9 cellular contexts compared by ENCODE assay signal in the genomic region with DNA sequence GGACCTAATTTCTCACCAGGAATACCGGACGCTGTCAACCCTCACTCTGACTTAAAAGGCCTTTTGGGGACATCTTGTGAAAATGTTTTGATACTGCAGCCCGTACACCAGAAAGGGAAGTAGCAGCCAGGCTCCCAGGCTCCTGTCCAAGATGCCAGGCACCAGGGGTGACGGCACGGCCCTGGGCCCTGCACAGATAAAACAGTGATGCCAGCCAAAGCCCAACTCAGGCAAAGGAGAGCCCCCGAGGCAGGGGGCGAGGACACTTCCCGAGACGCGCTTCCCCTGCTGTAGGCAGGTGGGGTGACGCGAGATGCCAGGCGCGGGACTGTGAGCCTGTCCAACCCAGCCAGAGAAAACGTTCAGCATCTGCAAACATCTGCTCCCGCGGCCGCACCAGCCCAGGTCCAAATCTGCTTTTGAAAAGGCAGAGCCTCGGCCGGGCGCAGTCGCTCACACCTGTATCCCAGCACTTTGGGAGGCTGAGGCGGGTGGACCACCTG.
DNase-seq lines count a peak whose midpoint lies in the region; ATAC-seq lines count a peak whose summit lies in the region.
"Had no signal": no experiment of that assay in that cellular context is flagged by ENCODE, and none has a peak within 500 bp of the region (broad histone marks: within the 10 kb centered on the region; RNA-seq: fewer than 3 reads in every experiment).

No MANE protein-coding gene starts in this region.

- DNase-seq in DMS114 treated with DMSO at 0.1 percent for 48 hours (lab: John Stamatoyannopoulos, UW; ENCODE audit: unreplicated experiment) (peak; percentile 9), NCI-H1092 (lab: John Stamatoyannopoulos, UW) (peak; percentile 53), T47D (ENCODE audit: low read depth in 1 of 2, low spot score in 1 of 2) (peak; percentile 62 to 82), memory B cell (ENCODE audit: low spot score in 2 of 2) (no peak), 8988T (no peak)
- DNase-seq in activated CD8-positive, alpha-beta memory T cell treated with anti-CD3 and anti-CD28 coated beads, Interleukin-2, amount 50 U/mL, for 48 hours = no peak
- DNase-seq: activated naive CD8-positive, alpha-beta T cell treated with anti-CD3 and anti-CD28 coated beads, Interleukin-2, amount 10 ng/mL, durations not matched to agents 7 days and 5 days had no signal

- no peaks in the 10 kb centered on the region for H3K27me3 Mint-ChIP-seq in memory B cell
- H3K27me3 Mint-ChIP-seq: activated naive CD8-positive, alpha-beta T cell treated with anti-CD3 and anti-CD28 coated beads, Interleukin-2, amount 10 ng/mL, durations not matched to agents 7 days and 5 days had no signal

- ATAC-seq in memory B cell (ENCODE audit: low read depth) = peak; percentile 42
- ATAC-seq in HG02852 (IDR thresholded peaks at IDR 0.05; ENCODE audit: unreplicated experiment) = no peak
- ATAC-seq in GM19324 (IDR thresholded peaks at IDR 0.05; ENCODE audit: low FRiP score, unreplicated experiment) = no peak

- H3K9me3 Mint-ChIP-seq in memory B cell = no peaks in the 10 kb centered on the region
- H3K9me3 Mint-ChIP-seq: activated naive CD8-positive, alpha-beta T cell treated with anti-CD3 and anti-CD28 coated beads, Interleukin-2, amount 10 ng/mL, durations not matched to agents 7 days and 5 days had no signal

- no peaks in the 10 kb centered on the region for H3K36me3 Mint-ChIP-seq in memory B cell
- H3K36me3 Mint-ChIP-seq: activated naive CD8-positive, alpha-beta T cell treated with anti-CD3 and anti-CD28 coated beads, Interleukin-2, amount 10 ng/mL, durations not matched to agents 7 days and 5 days had no signal

- peak overlapping the region; percentile 68 for H3K27ac Mint-ChIP-seq in memory B cell
- H3K27ac Mint-ChIP-seq: activated naive CD8-positive, alpha-beta T cell treated with anti-CD3 and anti-CD28 coated beads, Interleukin-2, amount 10 ng/mL, durations not matched to agents 7 days and 5 days had no signal

- in situ Hi-C loops in T47D (cut with HindIII; ENCODE audit: low pct_unique_long_range_greater_than_20kb, low sequenced_read_pairs) = no loop called here

- no peak overlapping the region for H3K4me3 Mint-ChIP-seq in memory B cell
- H3K4me3 Mint-ChIP-seq: activated naive CD8-positive, alpha-beta T cell treated with anti-CD3 and anti-CD28 coated beads, Interleukin-2, amount 10 ng/mL, durations not matched to agents 7 days and 5 days had no signal

- H3K4me1 Mint-ChIP-seq in memory B cell = peaks cover 13% of the 10 kb centered on the region
- H3K4me1 Mint-ChIP-seq: activated naive CD8-positive, alpha-beta T cell treated with anti-CD3 and anti-CD28 coated beads, Interleukin-2, amount 10 ng/mL, durations not matched to agents 7 days and 5 days had no signal

Comparison
In these comparisons a context has a peak if more than half of its experiments do, and no peak if none do; other contexts are left out.
1. DNase-seq: peak in DMS114 treated with DMSO at 0.1 percent for 48 hours (single experiment), NCI-H1092 (single experiment) and T47D (2 of 2); none in memory B cell (0 of 2), 8988T (single experiment) and activated CD8-positive, alpha-beta memory T cell treated with anti-CD3 and anti-CD28 coated beads, Interleukin-2, amount 50 U/mL, for 48 hours (single experiment).